ENCODE assay signal across 8 cellular contexts in the genomic region with DNA sequence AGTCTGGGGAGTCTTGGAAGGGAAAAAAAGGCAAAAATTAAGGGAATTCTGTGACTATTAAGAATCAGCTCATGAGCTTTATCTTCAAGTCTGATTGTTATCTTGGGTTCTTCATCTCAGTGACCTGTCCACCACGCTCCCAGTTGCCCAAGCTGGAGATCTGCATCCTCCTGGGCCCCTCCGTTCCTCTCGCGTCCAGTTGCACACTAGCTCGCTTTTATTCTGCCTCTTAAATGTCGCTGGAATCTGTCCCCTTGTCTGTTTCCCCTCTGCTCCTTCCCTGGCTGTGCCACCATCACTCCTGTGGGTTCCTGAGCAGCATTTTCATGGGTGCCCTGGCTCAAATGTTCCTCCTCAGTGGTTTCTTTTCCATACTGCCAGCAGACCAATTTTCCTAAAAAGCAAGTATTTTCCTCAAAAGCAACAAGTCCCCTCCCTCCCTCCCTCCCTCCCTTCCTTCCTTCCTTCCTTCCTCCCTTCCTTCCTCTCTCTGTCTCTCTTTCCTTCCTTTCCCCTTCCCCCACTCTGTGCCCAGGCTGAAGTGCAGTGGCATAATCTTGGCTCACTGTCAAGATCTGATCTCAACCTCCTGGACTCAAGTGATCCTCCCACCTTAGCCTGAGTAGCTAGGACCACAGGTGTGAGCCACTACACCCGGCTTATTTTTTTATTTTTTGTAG. TPM values are rescaled to one million over a fixed set of nuclear protein-coding genes. Genes with fewer than 3 reads are reported as not detected.
DNase-seq lines count a peak whose midpoint lies in the region; TF ChIP-seq lines count a peak whose summit lies in the region.
"Had no signal": no experiment of that assay in that cellular context is flagged by ENCODE, and none has a peak within 500 bp of the region (broad histone marks: within the 10 kb centered on the region; RNA-seq: fewer than 3 reads in every experiment).

No MANE protein-coding gene starts in this region.

- peaks cover 16% of the 10 kb centered on the region for H3K27me3 ChIP-seq in H7 (ENCODE audit: control insufficient read depth, insufficient read depth, low read length)
- no peaks in the 10 kb centered on the region for H3K27me3 ChIP-seq in WERI-Rb-1 (ENCODE audit: insufficient read depth, low read depth, severe bottlenecking)
- H3K27me3 ChIP-seq in skeletal muscle satellite cell (ENCODE audit: control insufficient read depth, insufficient read depth, low read length), result peaks cover 12% of the 10 kb centered on the region
- H3K27me3 ChIP-seq: right atrium auricular region had no signal

- TF ChIP-seq CTCF in WERI-Rb-1 (IDR thresholded peaks at IDR 0.05; ENCODE audit: low read depth, low read length) (no peak), fibroblast of villous mesenchyme (IDR thresholded peaks at IDR 0.05; ENCODE audit: insufficient read depth, low read depth, low read length) (no peak)

- no peaks in the 10 kb centered on the region for H3K9me3 ChIP-seq in WERI-Rb-1 (ENCODE audit: severe bottlenecking)
- H3K9me3 ChIP-seq in skeletal muscle satellite cell (replicated peaks; ENCODE audit: low read length), result no peaks in the 10 kb centered on the region
- H3K9me3 ChIP-seq: right atrium auricular region had no signal

- H3K4me2 ChIP-seq in skeletal muscle satellite cell (ENCODE audit: low read length), result peak overlapping the region; percentile 100

- peaks cover 3% of the 10 kb centered on the region for H3K36me3 ChIP-seq in H7 (replicated peaks; ENCODE audit: control insufficient read depth, insufficient read depth, low read length)
- peaks cover 26% of the 10 kb centered on the region for H3K36me3 ChIP-seq in WERI-Rb-1
- H3K36me3 ChIP-seq in skeletal muscle satellite cell (ENCODE audit: insufficient read depth, low read length), result peaks cover 13% of the 10 kb centered on the region

- no peak overlapping the region for H3K4me3 ChIP-seq in H7 (ENCODE audit: insufficient read depth, low read depth, low read length)
- H3K4me3 ChIP-seq in WERI-Rb-1 (ENCODE audit: low read depth, low read length), result peak overlapping the region; percentile 68; the same call in 1 of the 2 replicates
- H3K4me3 ChIP-seq in fibroblast of villous mesenchyme (ENCODE audit: low read depth, low read length), result peak overlapping the region; percentile 99
- H3K4me3 ChIP-seq in skeletal muscle satellite cell (ENCODE audit: low read length), result peak overlapping the region; percentile 100

- peaks cover 14% of the 10 kb centered on the region for H3K4me1 ChIP-seq in skeletal muscle satellite cell (ENCODE audit: control insufficient read depth, insufficient read depth, low read length)

- H3K27ac ChIP-seq in WERI-Rb-1 (no peak overlapping the region), caudate nucleus (ENCODE audit: low read depth, low read length) (no peak overlapping the region)

- H3K9ac ChIP-seq in skeletal muscle satellite cell (ENCODE audit: low read depth, low read length), result peak overlapping the region; percentile 100

- peak; percentile 22 for DNase-seq in H7
- DNase-seq in WERI-Rb-1, result no peak
- no peak for DNase-seq in fibroblast of villous mesenchyme (ENCODE audit: low read depth)
- no peak for DNase-seq in caudate nucleus (lab: John Stamatoyannopoulos, UW)
- DNase-seq in stimulated activated CD4-positive, alpha-beta T cell treated with anti-CD3 and anti-CD28 coated beads, Interleukin-4, amount 100 ng/mL, for 4 hours, result no peak
- DNase-seq in HT-29 (ENCODE audit: low spot score), result no peak

RNA-seq across cellular contexts. Expression of a gene that starts 1.4 kb away (rescaled TPM):
- 17.1 and 26.0 TPM in 2 replicates for total RNA-seq in H7 (2014; rRNA removed; shearing (Covaris generic))
- total RNA-seq in fibroblast of villous mesenchyme, result 13.4 and 20.0 TPM in 2 replicates
- 15.2 and 17.0 TPM in 2 replicates for total RNA-seq in skeletal muscle satellite cell (2012; rRNA removed)
- total RNA-seq in HT-29 (2014; rRNA removed; shearing (Covaris generic)), result 24.5 and 25.8 TPM in 2 replicates
